Comparison of ENCODE assay signal across 12 cellular contexts in the genomic region with DNA sequence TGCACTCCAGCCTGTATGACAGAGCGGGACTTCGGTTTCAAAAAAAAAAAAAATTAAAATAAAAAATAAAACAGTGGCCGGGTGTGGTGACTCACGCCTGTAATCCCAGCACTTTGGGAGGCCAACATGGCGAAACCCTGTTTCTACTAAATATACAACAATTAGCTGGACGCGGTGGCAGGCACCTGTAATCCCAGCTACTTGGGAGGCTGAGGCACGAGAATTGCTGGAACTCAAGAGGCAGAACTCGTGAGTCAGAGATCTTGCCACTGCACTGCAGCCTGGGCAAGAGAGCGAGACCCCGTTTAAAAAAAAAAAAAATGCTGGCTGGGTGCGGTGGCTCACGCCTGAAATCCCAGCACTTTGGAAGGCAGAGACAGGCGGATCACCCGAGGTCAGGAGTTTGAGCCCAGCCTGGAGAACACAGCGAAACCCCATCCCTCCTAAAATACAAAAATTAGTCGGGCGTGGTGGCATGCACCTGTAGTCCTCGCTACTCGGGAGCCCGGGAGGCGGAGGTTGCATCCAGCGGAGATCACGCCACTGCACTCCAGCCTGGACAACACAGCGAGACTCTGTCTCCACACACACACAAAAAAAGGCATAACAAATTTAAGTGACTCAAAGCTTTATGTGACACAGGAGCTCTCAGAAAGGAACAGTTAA. TPM values are rescaled to one million over a fixed set of nuclear protein-coding genes. Genes with fewer than 3 reads are reported as not detected.
A peak's percentile ranks its signal among the peaks of the same experiment; 100 is the strongest.
DNase-seq lines count a peak whose midpoint lies in the region; ATAC-seq and TF ChIP-seq lines count a peak whose summit lies in the region.
"Had no signal": no experiment of that assay in that cellular context is flagged by ENCODE, and none has a peak within 500 bp of the region (broad histone marks: within the 10 kb centered on the region; RNA-seq: fewer than 3 reads in every experiment).

No MANE protein-coding gene starts in this region.

- H3K27me3 Mint-ChIP-seq in activated T-cell treated with anti-CD3 and anti-CD28 coated beads, Interleukin-2, amount 50 U/mL, for 4 hours (ENCODE audit: low read depth) = peaks cover 4% of the 10 kb centered on the region

- peaks cover 31% of the 10 kb centered on the region for H3K36me3 Mint-ChIP-seq in activated T-cell treated with anti-CD3 and anti-CD28 coated beads, Interleukin-2, amount 50 U/mL, for 4 hours (ENCODE audit: insufficient read depth)

- H3F3A ChIP-seq in PC-9 (ENCODE audit: insufficient read depth, low read depth) = peaks cover 29% of the 10 kb centered on the region; the same call in 1 of the 2 replicates

- POLR2A ChIA-PET in PC-9 (lab: Charles Lee; ENCODE audit: unreplicated experiment) = interaction anchor here (1.1 kb wide), 1 partner anchor 29 kb away, joined by 7 read pairs; no protein-coding TSS in a partner anchor

- H3K79me2 ChIP-seq in PC-9 (ENCODE audit: low read depth) = peaks cover 48% of the 10 kb centered on the region

- H3K9me3 ChIP-seq in PC-9 (ENCODE audit: insufficient read depth, low read depth) (no peaks in the 10 kb centered on the region), skeletal muscle satellite cell (replicated peaks; ENCODE audit: low read length) (no peaks in the 10 kb centered on the region)
- H3K9me3 ChIP-seq: SJSA1 had no signal

- H2AFZ ChIP-seq in PC-9 = peak overlapping the region; percentile 92; the same call in 1 of the 2 replicates

- H3K27ac ChIP-seq in PC-9 (no peak overlapping the region), foreskin keratinocyte (peak overlapping the region; percentile 90)

- intact Hi-C loops in PC-9 (cut with micrococcal nuclease; ENCODE audit: unreplicated experiment) = loop anchor here (2.0 to 5.0 kb wide), 2 partner anchors 19 to 634 kb away; no protein-coding TSS in a partner anchor

- CTCF ChIA-PET in PC-9 (lab: Charles Lee) = interaction anchor here (0.7 kb wide), 1 partner anchor 33 kb away, joined by 3 read pairs; the partner anchor contains the start of gene FGF18

- BruUV-seq in PC-9 (replicated peaks; lab: Mats Ljungman, UMichigan) = no TSS peak

- H3K4me3 ChIP-seq in PC-9 = peak overlapping the region; percentile 85; the same call in 1 of the 2 replicates
- H3K4me3 ChIP-seq in skeletal muscle satellite cell (ENCODE audit: low read length) = no peak overlapping the region
- no peak overlapping the region for H3K4me3 ChIP-seq in H7 (ENCODE audit: insufficient read depth, low read depth, low read length)

- no peaks in the 10 kb centered on the region for H3K9me2 ChIP-seq in PC-9 (ENCODE audit: insufficient read depth)

- peaks cover 24% of the 10 kb centered on the region for H3K4me1 Mint-ChIP-seq in activated T-cell treated with anti-CD3 and anti-CD28 coated beads, Interleukin-2, amount 50 U/mL, for 4 hours (ENCODE audit: low read depth)

- H4K20me1 ChIP-seq in PC-9 (ENCODE audit: insufficient read depth) = peaks cover 32% of the 10 kb centered on the region

- H3K4me1 ChIP-seq in PC-9 (replicated peaks; ENCODE audit: insufficient read depth) (peaks cover 19% of the 10 kb centered on the region), foreskin keratinocyte (peaks cover 8% of the 10 kb centered on the region), skeletal muscle satellite cell (ENCODE audit: control insufficient read depth, insufficient read depth, low read length) (peaks cover 11% of the 10 kb centered on the region)

- H3K9me3 Mint-ChIP-seq in activated T-cell treated with anti-CD3 and anti-CD28 coated beads, Interleukin-2, amount 50 U/mL, for 4 hours = no peaks in the 10 kb centered on the region

- H3K4me3 Mint-ChIP-seq in activated T-cell treated with anti-CD3 and anti-CD28 coated beads, Interleukin-2, amount 50 U/mL, for 4 hours = peak overlapping the region; percentile 62

- TF ChIP-seq CTCF in PC-9 (conservative IDR thresholded peaks at IDR 0.05) (no peak), foreskin keratinocyte (conservative IDR thresholded peaks at IDR 0.05) (no peak)

- DNase-seq in activated T-cell treated with anti-CD3 and anti-CD28 coated beads, Interleukin-2, amount 50 U/mL, for 4 hours = no peak
- no peak for DNase-seq in activated T-cell treated with anti-CD3 and anti-CD28 coated beads, Interleukin-2, amount 50 U/mL, for 1 hour
- DNase-seq in PC-9 (no peak), foreskin keratinocyte (no peak), H7 (no peak)
- no peak for DNase-seq in effector CD4-positive, alpha-beta T cell
- DNase-seq: cerebellar nuclear complex; foreskin melanocyte; stimulated activated naive CD4-positive, alpha-beta T cell treated with Interleukin-2 at 50 U/mL for 16 hours had no signal

- H3K27me3 ChIP-seq in PC-9 (ENCODE audit: insufficient read depth, low read depth) (no peaks in the 10 kb centered on the region), foreskin keratinocyte (no peaks in the 10 kb centered on the region), skeletal muscle satellite cell (ENCODE audit: control insufficient read depth, insufficient read depth, low read length) (no peaks in the 10 kb centered on the region), H7 (ENCODE audit: control insufficient read depth, insufficient read depth, low read length) (no peaks in the 10 kb centered on the region)
- H3K27me3 ChIP-seq: SJSA1 had no signal

- no peak overlapping the region for H3K9ac ChIP-seq in skeletal muscle satellite cell (ENCODE audit: low read depth, low read length)

- H3K36me3 ChIP-seq in PC-9 (ENCODE audit: low read depth) (peaks cover 27% of the 10 kb centered on the region), skeletal muscle satellite cell (ENCODE audit: insufficient read depth, low read length) (peaks cover 22% of the 10 kb centered on the region), H7 (replicated peaks; ENCODE audit: control insufficient read depth, insufficient read depth, low read length) (peaks cover 12% of the 10 kb centered on the region)

- H3K4me2 ChIP-seq in PC-9 = peak overlapping the region; percentile 81
- peak overlapping the region; percentile 89 for H3K4me2 ChIP-seq in skeletal muscle satellite cell (ENCODE audit: low read length)

- no peak for ATAC-seq in activated T-cell treated with anti-CD3 and anti-CD28 coated beads, Interleukin-2, amount 50 U/mL, for 4 hours
- ATAC-seq in foreskin keratinocyte (no peak), HG02759 (IDR thresholded peaks at IDR 0.05; ENCODE audit: unreplicated experiment) (no peak)

RNA-seq across cellular contexts. Expression of gene NPM1, which starts 1.5 kb away (rescaled TPM):
- 1,000 to 10,000 TPM; 4,555 to 4,927 (median 4,895) TPM for total RNA-seq in activated T-cell treated with anti-CD3 and anti-CD28 coated beads, Interleukin-2, amount 50 U/mL, for 4 hours
- total RNA-seq in PC-9 (2021) (2,285 and 2,364 TPM in 2 replicates), foreskin keratinocyte (2,005 and 2,487 TPM in 2 replicates)
- polyA plus RNA-seq in foreskin keratinocyte = 1,746 and 2,423 TPM in 2 replicates
- 1,783 and 1,852 TPM in 2 replicates for total RNA-seq in skeletal muscle satellite cell (2012; rRNA removed)
- 2,089 and 3,527 TPM in 2 replicates for total RNA-seq in H7 (2014; rRNA removed; shearing (Covaris generic))

RNA-seq across cellular contexts. Expression of gene FGF18, which starts 33.3 kb away (rescaled TPM):
- 1 to 10 TPM in 2 of 3 donors, under 1 TPM in 1; 0.37 to 1.3 (median 1.0) TPM for total RNA-seq in activated T-cell treated with anti-CD3 and anti-CD28 coated beads, Interleukin-2, amount 50 U/mL, for 4 hours
- total RNA-seq in PC-9 (2021) = 0.52 and 1.1 TPM in 2 replicates
- total RNA-seq in foreskin keratinocyte = not detected in 2 replicates
- polyA plus RNA-seq in foreskin keratinocyte = 0.06 TPM in 1 of 2 replicates, not detected in the other
- total RNA-seq in skeletal muscle satellite cell (2012; rRNA removed) = under 0.01 TPM in 1 of 2 replicates, not detected in the other
- 1.9 TPM in 2 replicates for total RNA-seq in H7 (2014; rRNA removed; shearing (Covaris generic))
